16 cellular contexts compared by ENCODE assay signal in the genomic region with DNA sequence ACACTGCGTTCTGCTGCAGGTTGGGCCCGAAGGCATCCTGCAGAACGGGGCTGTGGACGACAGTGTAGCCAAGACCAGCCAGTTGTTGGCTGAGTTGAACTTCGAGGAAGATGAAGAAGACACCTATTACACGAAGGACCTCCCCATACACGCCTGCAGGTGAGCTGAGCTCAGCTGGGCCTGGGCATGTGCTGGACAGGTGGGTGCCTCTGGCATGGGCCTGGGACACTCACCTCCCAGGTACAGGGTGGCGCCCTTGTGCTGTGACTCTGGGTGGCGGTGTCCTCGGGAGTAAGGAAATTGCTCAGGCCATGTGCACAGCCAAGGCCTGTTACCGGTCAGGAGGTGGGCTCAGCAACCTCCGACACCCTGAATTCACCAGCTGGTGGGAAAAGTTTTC. TPM values are rescaled to one million over a fixed set of nuclear protein-coding genes. Genes with fewer than 3 reads are reported as not detected.
"Had no signal": no experiment of that assay in that cellular context is flagged by ENCODE, and none has a peak within 500 bp of the region (broad histone marks: within the 10 kb centered on the region; RNA-seq: fewer than 3 reads in every experiment).

No MANE protein-coding gene starts in this region.

- H3K27me3 ChIP-seq: hepatocyte, pancreas, sigmoid colon had no signal

- H3K9me3 ChIP-seq: pancreas, sigmoid colon had no signal

- H3K4me3 ChIP-seq: hepatocyte, pancreas, sigmoid colon had no signal

- ATAC-seq: activated CD8-positive, alpha-beta T cell treated with anti-CD3 and anti-CD28 coated beads for 36 hours; activated T-cell treated with anti-CD3 and anti-CD28 coated beads, Interleukin-2, amount 50 U/mL, for 72 hours; pancreas; stimulated activated effector memory CD8-positive, alpha-beta T cell treated with anti-CD3 and anti-CD28 coated beads, Interleukin-12 subunit alpha, Interleukin-12 subunit beta, amount 100 ng/mL, for 72 hours had no signal

- H3K27ac ChIP-seq: hepatocyte, pancreas had no signal

- FAIRE-seq: keratinocyte, pancreas had no signal

- DNase-seq: activated CD4-positive, alpha-beta T cell treated with anti-CD3 and anti-CD28 coated beads for 48 hours; activated CD8-positive, alpha-beta T cell treated with anti-CD3 and anti-CD28 coated beads for 36 hours; activated gamma-delta T cell treated with Interleukin-2 at 50 U/mL for 16 hours; activated T-cell treated with anti-CD3 and anti-CD28 coated beads, Interleukin-2, amount 50 U/mL, for 72 hours; cerebellar nuclear complex; effector memory CD4-positive, alpha-beta T cell; sigmoid colon; stimulated activated CD4-positive, alpha-beta T cell treated with anti-CD3 and anti-CD28 coated beads, Interleukin-2, amount 100 ng/mL, for 24 hours had no signal

RNA-seq across cellular contexts. Expression of a gene that starts 50.0 kb away (rescaled TPM):
- total RNA-seq: activated T-cell treated with anti-CD3 and anti-CD28 coated beads, Interleukin-2, amount 50 U/mL, for 72 hours; T-helper 1 cell treated with Interleukin-12 subunit alpha and Interleukin-12 subunit beta and Interleukin-4 antibody, amounts not matched to agents 30 ng/mL and 1 ng/mL, for 36 hours had no signal

RNA-seq across cellular contexts. Expression of a gene that starts 54.9 kb away (rescaled TPM):
- total RNA-seq: activated CD8-positive, alpha-beta T cell treated with anti-CD3 and anti-CD28 coated beads for 36 hours; activated T-cell treated with anti-CD3 and anti-CD28 coated beads, Interleukin-2, amount 50 U/mL, for 72 hours; epithelial cell of proximal tubule; glomerular endothelial cell; neural crest cell; T-helper 1 cell treated with Interleukin-12 subunit alpha and Interleukin-12 subunit beta and Interleukin-4 antibody, amounts not matched to agents 30 ng/mL and 1 ng/mL, for 36 hours had no signal
- polyA plus RNA-seq: keratinocyte had no signal
